8 cellular contexts compared by ENCODE assay signal in the genomic region with DNA sequence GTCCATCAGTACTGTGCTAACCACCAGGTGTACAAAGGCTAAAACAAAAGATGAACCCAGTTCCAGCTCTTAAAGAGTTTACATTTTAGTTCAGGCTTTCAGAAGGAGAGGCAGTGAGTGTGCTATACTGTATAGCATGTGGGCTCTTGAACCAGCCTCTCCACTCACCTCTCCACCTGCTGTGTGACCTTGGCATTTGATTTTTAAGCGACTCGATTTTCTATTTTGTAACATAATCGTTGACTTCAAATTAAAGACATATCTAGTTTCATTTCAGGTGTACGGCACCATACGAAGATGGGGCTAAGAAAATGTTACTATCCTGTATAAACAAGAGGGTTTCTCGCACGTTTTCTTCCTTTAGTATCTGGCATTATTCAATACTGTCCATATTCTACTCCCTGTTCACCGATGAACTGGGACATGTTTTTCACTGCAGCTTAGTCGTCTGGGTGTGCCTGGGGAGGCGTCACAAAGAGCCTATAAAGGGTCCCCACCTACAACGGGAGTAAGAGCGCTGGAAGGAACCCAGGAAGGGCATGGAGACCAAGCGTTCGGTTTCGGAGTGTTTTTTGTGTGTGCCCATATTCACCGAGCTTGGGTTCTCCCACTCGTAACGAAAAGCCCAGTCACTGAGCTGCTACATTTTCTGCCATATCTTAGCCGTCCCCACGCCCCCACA. TPM values are rescaled to one million over a fixed set of nuclear protein-coding genes. Genes with fewer than 3 reads are reported as not detected.
DNase-seq lines count a peak whose midpoint lies in the region; ATAC-seq and TF ChIP-seq lines count a peak whose summit lies in the region.

No MANE protein-coding gene starts in this region.

- H3K27ac ChIP-seq in ACC112 (ENCODE audit: low read depth, low read length): peak overlapping the region; percentile 82
- H3K27ac ChIP-seq in layer of hippocampus (ENCODE audit: low read depth, low read length): peak overlapping the region; percentile 87
- peak overlapping the region; percentile 98 for H3K27ac ChIP-seq in suprapubic skin

- peaks cover 30% of the 10 kb centered on the region for H3K4me1 ChIP-seq in ACC112 (ENCODE audit: control insufficient read depth, insufficient read depth, low read length, unreplicated experiment)
- H3K4me1 ChIP-seq in suprapubic skin: peaks cover 36% of the 10 kb centered on the region

- H3K27me3 ChIP-seq in ACC112 (ENCODE audit: insufficient read depth, low read length) (no peaks in the 10 kb centered on the region), layer of hippocampus (ENCODE audit: control insufficient read depth, insufficient read depth, low read length) (no peaks in the 10 kb centered on the region), suprapubic skin (no peaks in the 10 kb centered on the region)

- H3K9me3 ChIP-seq in suprapubic skin: no peaks in the 10 kb centered on the region

- peak overlapping the region; percentile 90 for H2AFZ ChIP-seq in ACC112 (ENCODE audit: low read length, unreplicated experiment)

- peaks cover 43% of the 10 kb centered on the region for H3K79me2 ChIP-seq in ACC112 (ENCODE audit: control insufficient read depth, insufficient read depth, low read length, unreplicated experiment)

- no peak for TF ChIP-seq EP300 in suprapubic skin (IDR thresholded peaks at IDR 0.05)

- peaks cover 14% of the 10 kb centered on the region for H3K27me3 Mint-ChIP-seq in brain

- peaks cover 0 to 3% (median 0%) of the 10 kb centered on the region in 5 experiments for H3K9me3 Mint-ChIP-seq in brain

- peak overlapping the region; percentile 91 for H3K4me3 ChIP-seq in ACC112 (ENCODE audit: low read depth, low read length)
- H3K4me3 ChIP-seq in suprapubic skin: peak overlapping the region; percentile 97

- peak; percentile 72 for DNase-seq in NCI-H345 treated with DMSO at 0.1 percent for 48 hours (lab: John Stamatoyannopoulos, UW; ENCODE audit: unreplicated experiment)
- DNase-seq in suprapubic skin (ENCODE audit: low spot score in 2 of 2): no peak
- no peak for DNase-seq in dedifferentiated amniotic fluid mesenchymal stem cell (ENCODE audit: extremely low spot score)

- peak overlapping the region; percentile 98 to 99 (median 99) for H3K27ac Mint-ChIP-seq in brain

- peak overlapping the region; percentile 98 to 100 (median 100) for H3K4me3 Mint-ChIP-seq in brain

- peak; percentile 1 for ATAC-seq in GM18861 (IDR thresholded peaks at IDR 0.05; ENCODE audit: unreplicated experiment)
- peak; percentile 13 for ATAC-seq in HG03066 (IDR thresholded peaks at IDR 0.05; ENCODE audit: low read depth, unreplicated experiment)

- H3K36me3 ChIP-seq in ACC112 (ENCODE audit: insufficient read depth, low read length) (no peaks in the 10 kb centered on the region), suprapubic skin (no peaks in the 10 kb centered on the region)

- no peak for TF ChIP-seq CTCF in brain (conservative IDR thresholded peaks at IDR 0.05)
- no peak for TF ChIP-seq CTCF in suprapubic skin (IDR thresholded peaks at IDR 0.05)

- under 1% methylated on average over 20 of the region's 20 CpGs for WGBS in suprapubic skin

- peaks cover 4% of the 10 kb centered on the region for H3K36me3 Mint-ChIP-seq in brain

- TF ChIP-seq POLR2A in suprapubic skin (IDR thresholded peaks at IDR 0.05): peak in 1 of 2 donors; percentile 16

- H3K4me1 Mint-ChIP-seq in brain: peaks cover 53% of the 10 kb centered on the region

RNA-seq across cellular contexts. Expression of gene USP15, which starts 0.8 kb away (rescaled TPM):
- 5.6 TPM for polyA plus RNA-seq in brain (ENCODE audit: insufficient read depth, low read depth, low replicate concordance)
- 100 to 1,000 TPM in 1 of 4 donors, 10 to 100 TPM in 3; 59.1 to 141 (median 80.6) TPM for total RNA-seq in suprapubic skin
